In genomic region chr14:104726600-104727451, GRCh38 we compare ENCODE assay signal across 1 cellular context.
TF ChIP-seq lines count a peak whose summit lies in the region.

No MANE protein-coding gene starts in this region.

TF ChIP-seq in HCT116, 20 proteins besides CTCF, POLR2A, EP300 and RAD21 (continued from another document):
- TF ChIP-seq, protein P1, sequence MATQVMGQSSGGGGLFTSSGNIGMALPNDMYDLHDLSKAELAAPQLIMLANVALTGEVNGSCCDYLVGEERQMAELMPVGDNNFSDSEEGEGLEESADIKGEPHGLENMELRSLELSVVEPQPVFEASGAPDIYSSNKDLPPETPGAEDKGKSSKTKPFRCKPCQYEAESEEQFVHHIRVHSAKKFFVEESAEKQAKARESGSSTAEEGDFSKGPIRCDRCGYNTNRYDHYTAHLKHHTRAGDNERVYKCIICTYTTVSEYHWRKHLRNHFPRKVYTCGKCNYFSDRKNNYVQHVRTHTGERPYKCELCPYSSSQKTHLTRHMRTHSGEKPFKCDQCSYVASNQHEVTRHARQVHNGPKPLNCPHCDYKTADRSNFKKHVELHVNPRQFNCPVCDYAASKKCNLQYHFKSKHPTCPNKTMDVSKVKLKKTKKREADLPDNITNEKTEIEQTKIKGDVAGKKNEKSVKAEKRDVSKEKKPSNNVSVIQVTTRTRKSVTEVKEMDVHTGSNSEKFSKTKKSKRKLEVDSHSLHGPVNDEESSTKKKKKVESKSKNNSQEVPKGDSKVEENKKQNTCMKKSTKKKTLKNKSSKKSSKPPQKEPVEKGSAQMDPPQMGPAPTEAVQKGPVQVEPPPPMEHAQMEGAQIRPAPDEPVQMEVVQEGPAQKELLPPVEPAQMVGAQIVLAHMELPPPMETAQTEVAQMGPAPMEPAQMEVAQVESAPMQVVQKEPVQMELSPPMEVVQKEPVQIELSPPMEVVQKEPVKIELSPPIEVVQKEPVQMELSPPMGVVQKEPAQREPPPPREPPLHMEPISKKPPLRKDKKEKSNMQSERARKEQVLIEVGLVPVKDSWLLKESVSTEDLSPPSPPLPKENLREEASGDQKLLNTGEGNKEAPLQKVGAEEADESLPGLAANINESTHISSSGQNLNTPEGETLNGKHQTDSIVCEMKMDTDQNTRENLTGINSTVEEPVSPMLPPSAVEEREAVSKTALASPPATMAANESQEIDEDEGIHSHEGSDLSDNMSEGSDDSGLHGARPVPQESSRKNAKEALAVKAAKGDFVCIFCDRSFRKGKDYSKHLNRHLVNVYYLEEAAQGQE (IDR thresholded peaks at IDR 0.05; ENCODE audit: low read depth) = no peak
- TF ChIP-seq FOSL1 (IDR thresholded peaks at IDR 0.05; ENCODE audit: low read depth) (no peak), YY1 (IDR thresholded peaks at IDR 0.05; ENCODE audit: extremely low read depth, insufficient replicate concordance, low read depth, low read length) (no peak), JUND (IDR thresholded peaks at IDR 0.05) (no peak), SRF (IDR thresholded peaks at IDR 0.05; ENCODE audit: low read depth) (no peak), CEBPB (IDR thresholded peaks at IDR 0.05; ENCODE audit: low read depth) (no peak), CBX3 (IDR thresholded peaks at IDR 0.05; ENCODE audit: low read depth) (no peak), EZH2phosphoT487 (IDR thresholded peaks at IDR 0.05; ENCODE audit: borderline replicate concordance) (no peak)
- TF ChIP-seq, protein P2, sequence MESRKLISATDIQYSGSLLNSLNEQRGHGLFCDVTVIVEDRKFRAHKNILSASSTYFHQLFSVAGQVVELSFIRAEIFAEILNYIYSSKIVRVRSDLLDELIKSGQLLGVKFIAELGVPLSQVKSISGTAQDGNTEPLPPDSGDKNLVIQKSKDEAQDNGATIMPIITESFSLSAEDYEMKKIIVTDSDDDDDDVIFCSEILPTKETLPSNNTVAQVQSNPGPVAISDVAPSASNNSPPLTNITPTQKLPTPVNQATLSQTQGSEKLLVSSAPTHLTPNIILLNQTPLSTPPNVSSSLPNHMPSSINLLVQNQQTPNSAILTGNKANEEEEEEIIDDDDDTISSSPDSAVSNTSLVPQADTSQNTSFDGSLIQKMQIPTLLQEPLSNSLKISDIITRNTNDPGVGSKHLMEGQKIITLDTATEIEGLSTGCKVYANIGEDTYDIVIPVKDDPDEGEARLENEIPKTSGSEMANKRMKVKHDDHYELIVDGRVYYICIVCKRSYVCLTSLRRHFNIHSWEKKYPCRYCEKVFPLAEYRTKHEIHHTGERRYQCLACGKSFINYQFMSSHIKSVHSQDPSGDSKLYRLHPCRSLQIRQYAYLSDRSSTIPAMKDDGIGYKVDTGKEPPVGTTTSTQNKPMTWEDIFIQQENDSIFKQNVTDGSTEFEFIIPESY (IDR thresholded peaks at IDR 0.05; ENCODE audit: extremely low read depth, insufficient replicate concordance, low read length) = no peak
